Comparison of ENCODE assay signal across 19 cellular contexts in the genomic region with DNA sequence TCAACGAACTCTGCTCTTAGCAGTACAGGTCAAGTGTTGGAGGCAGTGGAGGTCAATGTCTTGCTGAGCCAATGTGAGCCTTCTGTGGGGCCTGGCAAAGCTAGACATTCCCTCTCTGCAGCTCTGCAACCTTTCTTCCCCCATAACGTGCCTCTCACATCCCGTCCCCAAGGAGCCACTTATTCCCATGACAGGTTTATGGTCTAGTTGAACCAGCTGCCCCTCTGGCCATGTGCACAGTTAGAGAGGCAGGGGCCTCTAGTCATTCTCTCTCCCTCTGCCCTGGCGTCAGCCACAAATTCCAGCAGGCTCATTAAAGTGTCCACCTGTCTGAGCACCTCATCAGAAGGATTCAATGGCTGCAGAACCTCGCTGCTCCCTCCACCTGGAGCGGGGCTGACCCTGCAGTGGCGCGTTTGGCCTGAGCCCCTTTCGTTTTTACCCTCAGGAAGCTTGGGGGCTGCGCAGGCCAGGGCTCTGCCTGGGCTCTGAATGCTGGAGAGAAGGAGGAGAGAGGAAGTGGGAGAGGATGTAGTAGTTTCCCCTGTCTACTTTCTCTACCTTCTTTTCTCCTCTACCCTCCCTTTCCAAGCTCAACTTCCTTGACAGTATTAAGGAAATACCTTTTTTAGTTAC.
"Had no signal": no experiment of that assay in that cellular context is flagged by ENCODE, and none has a peak within 500 bp of the region (broad histone marks: within the 10 kb centered on the region; RNA-seq: fewer than 3 reads in every experiment).

No MANE protein-coding gene starts in this region.

- H3K27ac ChIP-seq: body of pancreas, colonic mucosa, tibial nerve, uterus had no signal

- H3K36me3 ChIP-seq: colonic mucosa, tibial nerve, uterus had no signal

- H3K4me3 ChIP-seq: body of pancreas, colonic mucosa, tibial nerve, uterus had no signal

- H3K9me3 ChIP-seq: body of pancreas, colonic mucosa, uterus had no signal

- DNase-seq: activated CD4-positive, alpha-beta T cell treated with anti-CD3 and anti-CD28 coated beads for 48 hours; activated CD8-positive, alpha-beta memory T cell treated with anti-CD3 and anti-CD28 coated beads, Interleukin-2, amount 50 U/mL, for 4 hours; activated CD8-positive, alpha-beta T cell treated with anti-CD3 and anti-CD28 coated beads for 36 hours; activated gamma-delta T cell treated with Interleukin-2 at 50 U/mL for 16 hours; activated naive CD8-positive, alpha-beta T cell treated with anti-CD3 and anti-CD28 coated beads for 36 hours; activated T-cell treated with anti-CD3 and anti-CD28 coated beads, Interleukin-2, amount 50 U/mL, for 48 hours; amygdala; body of pancreas; central memory CD4-positive, alpha-beta T cell; colonic mucosa; hippocampal formation; kidney; left ventricle myocardium superior; naive thymus-derived CD8-positive, alpha-beta T cell; stimulated activated CD4-positive, alpha-beta T cell treated with anti-CD3 and anti-CD28 coated beads, Interleukin-15, amount 100 ng/mL, for 24 hours; stimulated activated CD4-positive, alpha-beta T cell treated with anti-CD3 and anti-CD28 coated beads, Interleukin-4, amount 100 ng/mL, for 1 hour; stimulated activated naive B cell treated with anti-CD40 and anti-IgM and Interleukin-4, amounts not matched to agents 10 μg/mL and 1 μg/mL and 100 μg/mL, for 72 hours; uterus had no signal

- H3K4me1 ChIP-seq: body of pancreas, colonic mucosa, tibial nerve, uterus had no signal

- H3K27me3 ChIP-seq: body of pancreas, colonic mucosa, tibial nerve, uterus had no signal
